Comparison of ENCODE assay signal across 20 cellular contexts in genomic region chr20:34164569-34164968, GRCh38.
"Had no signal": no experiment of that assay in that cellular context is flagged by ENCODE, and none has a peak within 500 bp of the region (broad histone marks: within the 10 kb centered on the region; RNA-seq: fewer than 3 reads in every experiment).

No MANE protein-coding gene starts in this region.

- H3K4me3 ChIP-seq: coronary artery, esophagus muscularis mucosa, lower lobe of right lung, thyroid gland had no signal

- DNase-seq: activated CD4-positive, alpha-beta T cell treated with anti-CD3 and anti-CD28 coated beads, Interleukin-2, amount 10 ng/mL, durations not matched to agents 24 days and 14 days; activated CD4-positive, CD25-positive, alpha-beta regulatory T cell; activated CD8-positive, alpha-beta T cell treated with anti-CD3 and anti-CD28 coated beads, Interleukin-2, amount 10 ng/mL, durations not matched to agents 7 days and 5 days; activated effector memory CD4-positive, alpha-beta T cell treated with Interleukin-2 at 50 U/mL for 16 hours; activated naive CD4-positive, alpha-beta T cell treated with anti-CD3 and anti-CD28 coated beads, Interleukin-2, amount 10 ng/mL, durations not matched to agents 7 days and 5 days; activated naive CD8-positive, alpha-beta T cell treated with anti-CD3 and anti-CD28 coated beads, Interleukin-2, amount 50 U/mL, for 24 hours; activated T-cell treated with anti-CD3 and anti-CD28 coated beads, Interleukin-2, amount 50 U/mL, for 24 hours; aorta; hippocampal formation; islet precursor cell; left colon; lower lobe of right lung; occipital lobe; stimulated activated CD4-positive, alpha-beta T cell treated with anti-CD3 and anti-CD28 coated beads, Interleukin-2, amount 100 ng/mL, for 24 hours; stimulated activated naive CD4-positive, alpha-beta T cell treated with Interleukin-2 at 50 U/mL for 16 hours; T-helper 1 cell; T1000; thyroid gland had no signal

- H3K27ac ChIP-seq: coronary artery, esophagus muscularis mucosa, lower lobe of right lung, thyroid gland had no signal

- H3K4me1 ChIP-seq: esophagus muscularis mucosa had no signal

- H3K9me3 ChIP-seq: esophagus muscularis mucosa, lower lobe of right lung, thyroid gland had no signal

- H3K27me3 ChIP-seq: thyroid gland had no signal

- H3K36me3 ChIP-seq: esophagus muscularis mucosa, lower lobe of right lung, thyroid gland had no signal
